8 cellular contexts compared by ENCODE assay signal in the genomic region with DNA sequence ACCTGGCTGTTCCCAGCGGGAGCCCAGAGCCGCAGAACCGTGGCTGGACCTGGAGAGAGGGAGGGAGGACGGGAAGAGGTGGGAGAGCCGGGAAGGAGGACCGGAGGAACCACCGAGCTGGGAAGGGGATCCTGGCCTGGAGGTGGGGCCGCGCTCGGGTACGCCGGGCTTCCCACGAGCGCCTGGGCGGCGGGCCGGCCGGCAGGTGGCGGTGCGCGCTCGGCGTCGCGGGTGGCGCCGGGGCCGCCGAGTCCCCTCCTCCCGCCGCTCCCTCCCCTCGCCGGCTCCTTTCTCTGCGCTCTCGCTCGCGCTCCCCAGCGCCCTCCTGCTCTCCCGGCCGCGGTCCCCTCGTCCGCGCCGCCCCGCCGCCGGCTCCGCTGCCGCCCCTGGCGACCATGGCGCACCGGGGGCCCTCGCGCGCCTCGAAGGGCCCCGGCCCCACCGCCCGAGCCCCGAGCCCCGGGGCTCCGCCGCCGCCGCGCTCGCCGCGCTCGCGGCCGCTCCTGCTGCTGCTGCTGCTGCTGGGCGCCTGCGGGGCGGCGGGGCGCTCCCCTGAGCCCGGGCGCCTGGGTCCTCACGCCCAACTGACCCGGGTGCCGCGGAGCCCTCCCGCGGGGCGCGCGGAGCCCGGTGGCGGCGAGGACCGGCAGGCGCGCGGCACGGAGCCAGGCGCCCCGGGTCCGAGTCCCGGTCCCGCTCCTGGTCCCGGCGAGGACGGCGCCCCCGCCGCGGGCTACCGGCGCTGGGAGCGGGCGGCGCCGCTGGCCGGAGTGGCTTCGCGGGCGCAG. TPM values are rescaled to one million over a fixed set of nuclear protein-coding genes. Genes with fewer than 3 reads are reported as not detected.
DNase-seq lines count a peak whose midpoint lies in the region; ATAC-seq and TF ChIP-seq lines count a peak whose summit lies in the region.

A gene (plus strand): TSS at position 287 of the 788 bp plus-strand sequence.

- H3K36me3 Mint-ChIP-seq in stimulated activated memory B cell treated with anti-CD40 and anti-IgM and Interleukin-4, amounts not matched to agents 10 μg/mL and 1 μg/mL and 100 μg/mL, for 72 hours: no peaks in the 10 kb centered on the region

- TF ChIP-seq POLR2A in esophagus squamous epithelium (IDR thresholded peaks at IDR 0.05): no peak

- H3K27me3 ChIP-seq in BJ (ENCODE audit: control insufficient read depth, insufficient read depth, low read length) (peaks cover 42% of the 10 kb centered on the region), esophagus squamous epithelium (peaks cover 5 to 97% (median 9%) of the 10 kb centered on the region in 4 donors), muscle layer of colon (ENCODE audit: control insufficient read depth in 1 of 2, insufficient read depth in 2 of 2, low read length in 2 of 2) (peaks cover 0 to 46% of the 10 kb centered on the region in 2 donors)

- no peaks in the 10 kb centered on the region for H3K36me3 ChIP-seq in BJ (ENCODE audit: control insufficient read depth, insufficient read depth, low read length)
- no peaks in the 10 kb centered on the region for H3K36me3 ChIP-seq in esophagus squamous epithelium
- H3K36me3 ChIP-seq in muscle layer of colon (ENCODE audit: insufficient read depth, low read length): no peaks in the 10 kb centered on the region

- no peak within 1 kb of the TSS for H3K27ac Mint-ChIP-seq in stimulated activated memory B cell treated with anti-CD40 and anti-IgM and Interleukin-4, amounts not matched to agents 10 μg/mL and 1 μg/mL and 100 μg/mL, for 72 hours

- H3K9ac ChIP-seq in muscle layer of colon (ENCODE audit: low read length): no peak within 1 kb of the TSS

- H3K4me3 Mint-ChIP-seq in stimulated activated memory B cell treated with anti-CD40 and anti-IgM and Interleukin-4, amounts not matched to agents 10 μg/mL and 1 μg/mL and 100 μg/mL, for 72 hours: no peak within 1 kb of the TSS

- peaks cover 18 to 49% (median 22%) of the 10 kb centered on the region in 3 donors for H3K4me1 ChIP-seq in esophagus squamous epithelium
- peaks cover 16% of the 10 kb centered on the region for H3K4me1 ChIP-seq in muscle layer of colon (ENCODE audit: insufficient read depth, low read length)

- intact Hi-C loops in esophagus squamous epithelium (cut with DNase I): loop anchor here (5.0 kb wide), 2 partner anchors 105 to 530 kb away; no protein-coding TSS in a partner anchor

- H3K27ac ChIP-seq in esophagus squamous epithelium (no peak within 1 kb of the TSS), muscle layer of colon (ENCODE audit: low read depth, low read length) (no peak within 1 kb of the TSS)

- H3K9me3 ChIP-seq in esophagus squamous epithelium: no peaks in the 10 kb centered on the region
- H3K9me3 ChIP-seq in muscle layer of colon (ENCODE audit: low read length): no peaks in the 10 kb centered on the region

- no peak for DNase-seq in BJ (ENCODE audit: low read depth)
- peak; percentile 76 for DNase-seq in NCI-H2227 (lab: John Stamatoyannopoulos, UW; ENCODE audit: unreplicated experiment)
- DNase-seq in activated T-cell treated with anti-CD3 and anti-CD28 coated beads for 24 hours (ENCODE audit: low read depth): peak; percentile 44
- no peak for DNase-seq in esophagus squamous epithelium (lab: John Stamatoyannopoulos, UW)

- TF ChIP-seq CTCF in BJ (IDR thresholded peaks at IDR 0.05; ENCODE audit: insufficient read depth, low read depth, low read length) (peak; percentile 35), esophagus squamous epithelium (IDR thresholded peaks at IDR 0.05) (peak in 5 of 6 experiments; percentile 27 to 93 (median 83))

- WGBS in esophagus squamous epithelium, 2 donors: 2% methylated on average over 22 of the region's 119 CpGs; no CpG with 5 or more reads in 1 of the 2 donors

- POLR2A ChIA-PET in BJ (lab: Charles Lee): no interaction called here

- no peaks in the 10 kb centered on the region for H3K9me3 Mint-ChIP-seq in stimulated activated memory B cell treated with anti-CD40 and anti-IgM and Interleukin-4, amounts not matched to agents 10 μg/mL and 1 μg/mL and 100 μg/mL, for 72 hours

- H3K4me1 Mint-ChIP-seq in stimulated activated memory B cell treated with anti-CD40 and anti-IgM and Interleukin-4, amounts not matched to agents 10 μg/mL and 1 μg/mL and 100 μg/mL, for 72 hours: no peaks in the 10 kb centered on the region

- H3K4me3 ChIP-seq in BJ (ENCODE audit: low read depth, low read length) (peak within 1 kb of the TSS; percentile 11; the same call in 1 of the 2 replicates), esophagus squamous epithelium (peak within 1 kb of the TSS; percentile 23 to 67 (median 40)), muscle layer of colon (ENCODE audit: low read depth in 1 of 2, low read length in 2 of 2) (peak within 1 kb of the TSS; percentile 66 to 68)

- peaks cover 81% of the 10 kb centered on the region for H3K27me3 Mint-ChIP-seq in stimulated activated memory B cell treated with anti-CD40 and anti-IgM and Interleukin-4, amounts not matched to agents 10 μg/mL and 1 μg/mL and 100 μg/mL, for 72 hours

- CTCF ChIA-PET in BJ (lab: Yijun Ruan, JAX): interaction anchor here (0.7 to 4.9 kb wide), 30 partner anchors 9 to 528 kb away, joined by 3 to 94 read pairs (median 4); no protein-coding TSS in a partner anchor

- ATAC-seq in GM19467 (IDR thresholded peaks at IDR 0.05; ENCODE audit: unreplicated experiment) (peak; percentile 52), GM18873 (IDR thresholded peaks at IDR 0.05; ENCODE audit: low FRiP score, unreplicated experiment) (no peak)
- ATAC-seq in stimulated activated memory B cell treated with anti-CD40 and anti-IgM and Interleukin-4, amounts not matched to agents 10 μg/mL and 1 μg/mL and 100 μg/mL, for 72 hours: peak; percentile 48

RNA-seq across cellular contexts. Expression of the gene that starts here (rescaled TPM):
- 0.59 and 0.63 TPM in 2 replicates for polyA plus RNA-seq in BJ (2011; rRNA removed)
- polyA minus RNA-seq in BJ (2011; rRNA and poly(A)+ RNA removed): 0.14 and 0.51 TPM in 2 replicates
- total RNA-seq in esophagus squamous epithelium: 1 to 10 TPM; 1.1 to 2.5 (median 2.0) TPM

Comparison
In these comparisons a context has a peak if more than half of its experiments do, and no peak if none do; other contexts are left out.
1. DNase-seq: peak in NCI-H2227 (single experiment) and activated T-cell treated with anti-CD3 and anti-CD28 coated beads for 24 hours (single experiment); none in BJ (single experiment) and esophagus squamous epithelium (single experiment).
2. H3K4me3 ChIP-seq: peak in every context shown above with its lines; median percentile 67 in muscle layer of colon; 40 in esophagus squamous epithelium; 11 in BJ.